ENCODE assay signal across 9 cellular contexts in the genomic region with DNA sequence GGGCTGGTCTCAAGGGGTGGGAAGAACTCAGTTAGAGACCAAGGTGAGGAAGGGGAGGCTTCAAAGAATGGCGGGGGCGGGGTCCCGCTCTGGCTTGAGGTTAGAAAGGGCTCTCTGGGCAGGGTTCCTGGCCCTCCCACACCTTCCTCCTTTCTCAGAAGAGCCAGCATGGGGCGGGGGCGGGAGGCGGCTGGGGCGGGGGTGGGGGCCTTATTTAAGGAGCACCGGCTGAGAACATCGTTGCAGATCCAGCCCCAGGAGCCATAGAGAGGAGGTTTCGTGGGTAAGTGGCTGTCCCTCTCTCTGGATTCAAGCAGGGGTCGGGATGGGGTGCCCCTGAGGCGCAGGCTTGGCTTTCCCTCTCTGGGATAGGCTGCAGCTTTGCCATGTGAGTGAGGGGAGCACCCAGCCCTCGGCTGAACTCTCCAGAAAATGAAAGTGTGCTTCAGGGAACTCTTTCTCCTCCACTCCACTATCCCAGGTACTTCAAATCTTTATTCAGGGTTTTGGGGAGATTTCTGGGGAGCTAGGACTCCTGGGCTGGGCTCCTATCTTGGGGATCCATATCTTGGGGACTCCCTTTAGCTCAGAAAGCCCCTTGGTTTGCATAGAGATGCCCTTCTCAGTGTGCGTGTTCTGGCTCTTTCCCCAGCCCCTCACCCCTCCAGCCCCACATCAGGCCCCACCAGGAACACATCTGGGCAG. TPM values are rescaled to one million over a fixed set of nuclear protein-coding genes. Genes with fewer than 3 reads are reported as not detected.
DNase-seq lines count a peak whose midpoint lies in the region; ATAC-seq and TF ChIP-seq lines count a peak whose summit lies in the region.
"Had no signal": no experiment of that assay in that cellular context is flagged by ENCODE, and none has a peak within 500 bp of the region (broad histone marks: within the 10 kb centered on the region; RNA-seq: fewer than 3 reads in every experiment).

No MANE protein-coding gene starts in this region.

- no peaks in the 10 kb centered on the region for H3K27me3 Mint-ChIP-seq in effector memory CD8-positive, alpha-beta T cell

- H3K4me3 ChIP-seq in GM06990 (replicated peaks; ENCODE audit: low read depth, low read length) (peak overlapping the region; percentile 56), skin epidermis (peak overlapping the region in 5 of 7 experiments; percentile 24 to 40 (median 29)), SJCRH30 (no peak overlapping the region)

- H3K27ac Mint-ChIP-seq in effector memory CD8-positive, alpha-beta T cell, result peak overlapping the region; percentile 72 to 88

- H3K4me1 ChIP-seq in SJCRH30, result peaks cover 6% of the 10 kb centered on the region; the same call in 1 of the 2 replicates

- no peaks in the 10 kb centered on the region for H3K9me3 Mint-ChIP-seq in effector memory CD8-positive, alpha-beta T cell

- TF ChIP-seq POLR2A in Raji (IDR thresholded peaks at IDR 0.05; ENCODE audit: insufficient read depth, low read depth, low read length), result 0 out of 2 replicates have a peak, but pooled peaks have one; percentile 13

- no peak for DNase-seq in GM06990 (ENCODE audit: extremely low read depth, insufficient read length)
- DNase-seq in effector memory CD8-positive, alpha-beta T cell, result no peak
- no peak for DNase-seq in cerebellum (ENCODE audit: low spot score)
- DNase-seq in GM19238 (ENCODE audit: insufficient read length, low spot score), result no peak
- DNase-seq in NCI-H2081 (lab: John Stamatoyannopoulos, UW), result no peak
- DNase-seq in SJCRH30, result no peak

- H3K4me3 Mint-ChIP-seq in effector memory CD8-positive, alpha-beta T cell, result peak overlapping the region; percentile 76 to 93

- H3K36me3 ChIP-seq in GM06990 (ENCODE audit: control insufficient read depth, insufficient read depth, low read length), result no peaks in the 10 kb centered on the region
- no peaks in the 10 kb centered on the region for H3K36me3 ChIP-seq in SJCRH30

- H3K27me3 ChIP-seq in GM06990 (replicated peaks; ENCODE audit: control insufficient read depth, insufficient read depth, low read length) (no peaks in the 10 kb centered on the region), SJCRH30 (peaks cover 24% of the 10 kb centered on the region)

- H3K36me3 Mint-ChIP-seq in effector memory CD8-positive, alpha-beta T cell (ENCODE audit: insufficient read depth), result peaks cover 11% of the 10 kb centered on the region

- H3K27ac ChIP-seq in skin epidermis (peak overlapping the region in 18 of 21 experiments; percentile 18 to 85 (median 70)), SJCRH30 (no peak overlapping the region)

- peaks cover 30 to 32% of the 10 kb centered on the region in 2 donors for H3K4me1 Mint-ChIP-seq in effector memory CD8-positive, alpha-beta T cell (ENCODE audit: low read depth in 2 of 2)

- H3K9me3 ChIP-seq in SJCRH30 (replicated peaks), result no peaks in the 10 kb centered on the region

- no peak for ATAC-seq in effector memory CD8-positive, alpha-beta T cell (replicated peaks)

- no peak for TF ChIP-seq CTCF in GM06990 (IDR thresholded peaks at IDR 0.05; ENCODE audit: insufficient read depth, low read length, poor library complexity, severe bottlenecking)

RNA-seq across cellular contexts. Expression of gene CUEDC2, which starts 3.3 kb away (rescaled TPM):
- 28.3 TPM for total RNA-seq in cerebellum
- total RNA-seq in SJCRH30 (2014; rRNA removed; shearing (Covaris generic)), result 94.8 and 101 TPM in 2 replicates

RNA-seq across cellular contexts. Expression of gene FBXL15, which starts 15.0 kb away (rescaled TPM):
- 6.2 TPM for total RNA-seq in cerebellum
- total RNA-seq in SJCRH30 (2014; rRNA removed; shearing (Covaris generic)), result 5.8 and 6.1 TPM in 2 replicates

RNA-seq across cellular contexts. Expression of gene C10orf95, which starts 15.7 kb away (rescaled TPM):
- total RNA-seq in cerebellum, result not detected
- 0.08 and 0.15 TPM in 2 replicates for total RNA-seq in SJCRH30 (2014; rRNA removed; shearing (Covaris generic))
- total RNA-seq: glomerular endothelial cell had no signal

RNA-seq across cellular contexts. Expression of gene PSD, which starts 17.1 kb away (rescaled TPM):
- 38.8 TPM for total RNA-seq in cerebellum
- 0.18 and 0.26 TPM in 2 replicates for total RNA-seq in SJCRH30 (2014; rRNA removed; shearing (Covaris generic))

RNA-seq across cellular contexts. Expression of gene NFKB2, which starts 40.2 kb away (rescaled TPM):
- total RNA-seq in cerebellum, result 3.5 TPM
- 25.3 and 25.6 TPM in 2 replicates for total RNA-seq in SJCRH30 (2014; rRNA removed; shearing (Covaris generic))
